In the genomic region with DNA sequence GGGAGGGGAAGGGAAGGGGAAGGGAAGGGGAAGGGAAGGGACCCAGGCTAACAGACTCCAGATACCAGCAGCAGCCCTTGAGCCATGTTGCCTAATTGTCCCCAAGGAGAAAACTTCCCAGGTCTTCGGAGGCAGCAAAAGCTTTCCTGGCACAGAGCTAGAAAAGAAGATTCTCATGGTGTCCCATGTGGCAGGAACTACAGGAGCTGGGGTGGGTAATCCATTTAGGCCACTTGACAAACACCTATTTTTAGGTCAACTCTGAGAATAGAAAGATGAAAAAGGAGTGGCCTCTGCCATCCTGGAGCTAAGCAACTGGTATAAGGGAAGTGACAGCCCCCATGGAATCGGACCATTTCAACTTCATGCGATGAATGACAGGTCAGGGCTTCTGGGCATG, we compare ENCODE assay signal across 2 cellular contexts. TPM values are rescaled to one million over a fixed set of nuclear protein-coding genes. Genes with fewer than 3 reads are reported as not detected.
"Had no signal": no experiment of that assay in that cellular context is flagged by ENCODE, and none has a peak within 500 bp of the region (broad histone marks: within the 10 kb centered on the region; RNA-seq: fewer than 3 reads in every experiment).

No MANE protein-coding gene starts in this region.

RNA-seq across cellular contexts. Expression of a gene that starts 52.1 kb away (rescaled TPM):
- total RNA-seq: G401, GM12878 had no signal
